10 cellular contexts compared by ENCODE assay signal in the genomic region with DNA sequence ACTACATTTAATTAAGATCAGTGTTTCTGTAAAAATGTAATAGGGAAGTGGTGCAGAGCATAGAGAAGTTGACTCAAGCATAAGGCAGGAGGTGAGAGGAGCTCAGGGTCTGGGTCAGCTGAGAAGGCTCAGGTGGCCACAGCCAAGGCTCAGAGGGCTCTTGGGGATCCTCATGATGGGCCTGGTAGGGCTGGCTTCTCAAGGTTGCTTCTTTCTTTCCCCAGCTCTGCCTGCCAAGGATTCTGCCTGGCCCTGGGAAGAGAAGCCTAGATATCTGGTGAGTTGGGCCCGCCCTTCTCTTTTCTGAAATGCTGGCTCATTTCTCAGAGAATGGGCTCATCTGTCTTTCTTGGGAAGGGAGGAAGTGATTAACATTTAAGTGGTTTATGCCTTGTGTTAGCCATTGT. TPM values are rescaled to one million over a fixed set of nuclear protein-coding genes. Genes with fewer than 3 reads are reported as not detected.
DNase-seq lines count a peak whose midpoint lies in the region; ATAC-seq lines count a peak whose summit lies in the region.
"Had no signal": no experiment of that assay in that cellular context is flagged by ENCODE, and none has a peak within 500 bp of the region (broad histone marks: within the 10 kb centered on the region; RNA-seq: fewer than 3 reads in every experiment).

No MANE protein-coding gene starts in this region.

- ATAC-seq in activated CD4-positive, alpha-beta T cell treated with anti-CD3 and anti-CD28 coated beads for 36 hours, result peak; percentile 83
- ATAC-seq in stimulated activated memory B cell treated with anti-CD40 and anti-IgM and Interleukin-4, amounts not matched to agents 10 μg/mL and 1 μg/mL and 100 μg/mL, for 72 hours, result peak; percentile 57
- ATAC-seq in GM19351 (IDR thresholded peaks at IDR 0.05; ENCODE audit: unreplicated experiment), result no peak

- H3K27ac ChIP-seq in SK-N-MC, result peak overlapping the region; percentile 69

- no peak overlapping the region for H3K9ac ChIP-seq in SK-N-MC (ENCODE audit: insufficient read length)

- peak overlapping the region; percentile 88 for H3K27ac Mint-ChIP-seq in activated CD4-positive, alpha-beta T cell treated with anti-CD3 and anti-CD28 coated beads for 36 hours
- H3K27ac Mint-ChIP-seq in stimulated activated memory B cell treated with anti-CD40 and anti-IgM and Interleukin-4, amounts not matched to agents 10 μg/mL and 1 μg/mL and 100 μg/mL, for 72 hours, result peak overlapping the region; percentile 74

- no peak overlapping the region for H3K4me3 Mint-ChIP-seq in activated CD4-positive, alpha-beta T cell treated with anti-CD3 and anti-CD28 coated beads for 36 hours
- H3K4me3 Mint-ChIP-seq in stimulated activated memory B cell treated with anti-CD40 and anti-IgM and Interleukin-4, amounts not matched to agents 10 μg/mL and 1 μg/mL and 100 μg/mL, for 72 hours, result no peak overlapping the region

- peaks cover 48% of the 10 kb centered on the region for H3K36me3 Mint-ChIP-seq in activated CD4-positive, alpha-beta T cell treated with anti-CD3 and anti-CD28 coated beads for 36 hours (ENCODE audit: low read depth)
- H3K36me3 Mint-ChIP-seq in stimulated activated memory B cell treated with anti-CD40 and anti-IgM and Interleukin-4, amounts not matched to agents 10 μg/mL and 1 μg/mL and 100 μg/mL, for 72 hours, result peaks cover 24% of the 10 kb centered on the region

- no peaks in the 10 kb centered on the region for H3K9me3 Mint-ChIP-seq in activated CD4-positive, alpha-beta T cell treated with anti-CD3 and anti-CD28 coated beads for 36 hours (ENCODE audit: low read depth)
- no peaks in the 10 kb centered on the region for H3K9me3 Mint-ChIP-seq in stimulated activated memory B cell treated with anti-CD40 and anti-IgM and Interleukin-4, amounts not matched to agents 10 μg/mL and 1 μg/mL and 100 μg/mL, for 72 hours

- CTCF ChIA-PET in activated CD4-positive, alpha-beta T cell treated with anti-CD3 and anti-CD28 coated beads for 36 hours (lab: Charles Lee), result interaction anchor here (0.6 to 1.4 kb wide), 3 partner anchors 14 to 189 kb away, joined by 3 to 5 read pairs (median 4); no protein-coding TSS in a partner anchor

- H3K36me3 ChIP-seq in SK-N-MC (ENCODE audit: insufficient read depth, low read length), result peaks cover 4% of the 10 kb centered on the region; the same call in 1 of the 2 replicates

- POLR2A ChIA-PET in activated CD4-positive, alpha-beta T cell treated with anti-CD3 and anti-CD28 coated beads for 36 hours (lab: Charles Lee), result no interaction called here

- DNase-seq in activated CD4-positive, alpha-beta T cell treated with anti-CD3 and anti-CD28 coated beads for 36 hours, result peak; percentile 22
- no peak for DNase-seq in activated CD4-positive, alpha-beta T cell treated with anti-CD3 and anti-CD28 coated beads, Interleukin-2, amount 50 U/mL, for 4 hours
- no peak for DNase-seq in SK-N-MC (ENCODE audit: low read depth, low spot score)
- peak; percentile 22 for DNase-seq in fibroblast of peridontal ligament (ENCODE audit: extremely low read depth)
- no peak for DNase-seq in epidermal melanocyte (ENCODE audit: insufficient read length, low spot score)
- no peak for DNase-seq in cerebellar cortex (ENCODE audit: low spot score)
- DNase-seq: activated CD8-positive, alpha-beta memory T cell treated with anti-CD3 and anti-CD28 coated beads for 24 hours; NCI-H345 had no signal

- H3K4me1 Mint-ChIP-seq in activated CD4-positive, alpha-beta T cell treated with anti-CD3 and anti-CD28 coated beads for 36 hours, result peaks cover 35% of the 10 kb centered on the region
- H3K4me1 Mint-ChIP-seq in stimulated activated memory B cell treated with anti-CD40 and anti-IgM and Interleukin-4, amounts not matched to agents 10 μg/mL and 1 μg/mL and 100 μg/mL, for 72 hours, result peaks cover 20% of the 10 kb centered on the region

- H3K4me3 ChIP-seq in SK-N-MC, result no peak overlapping the region

- intact Hi-C loops in activated CD4-positive, alpha-beta T cell treated with anti-CD3 and anti-CD28 coated beads for 36 hours (cut with DNase I, micrococcal nuclease), result no loop called here

- H3K9me3 ChIP-seq in SK-N-MC (ENCODE audit: low read depth, low read length), result no peaks in the 10 kb centered on the region

- no peaks in the 10 kb centered on the region for H3K27me3 Mint-ChIP-seq in activated CD4-positive, alpha-beta T cell treated with anti-CD3 and anti-CD28 coated beads for 36 hours
- no peaks in the 10 kb centered on the region for H3K27me3 Mint-ChIP-seq in stimulated activated memory B cell treated with anti-CD40 and anti-IgM and Interleukin-4, amounts not matched to agents 10 μg/mL and 1 μg/mL and 100 μg/mL, for 72 hours

RNA-seq across cellular contexts. Expression of gene ZNF589, which starts 6.5 kb away (rescaled TPM):
- total RNA-seq in activated CD4-positive, alpha-beta T cell treated with anti-CD3 and anti-CD28 coated beads for 36 hours, result 10 to 100 TPM; 28.6 to 29.6 TPM

RNA-seq across cellular contexts. Expression of gene CAMP, which starts 24.1 kb away (rescaled TPM):
- total RNA-seq in activated CD4-positive, alpha-beta T cell treated with anti-CD3 and anti-CD28 coated beads for 36 hours, result not detected

RNA-seq across cellular contexts. Expression of gene NME6, which starts 53.8 kb away (rescaled TPM):
- total RNA-seq in activated CD4-positive, alpha-beta T cell treated with anti-CD3 and anti-CD28 coated beads for 36 hours, result 10 to 100 TPM; 26.1 to 28.9 TPM

RNA-seq across cellular contexts. Expression of gene CDC25A, which starts 59.2 kb away (rescaled TPM):
- 10 to 100 TPM; 32.5 to 33.9 TPM for total RNA-seq in activated CD4-positive, alpha-beta T cell treated with anti-CD3 and anti-CD28 coated beads for 36 hours

Comparison
In these comparisons a context has a peak if more than half of its experiments do, and no peak if none do; other contexts are left out.
1. DNase-seq: peak in activated CD4-positive, alpha-beta T cell treated with anti-CD3 and anti-CD28 coated beads for 36 hours (single experiment) and fibroblast of peridontal ligament (single experiment); none in activated CD4-positive, alpha-beta T cell treated with anti-CD3 and anti-CD28 coated beads, Interleukin-2, amount 50 U/mL, for 4 hours (0 of 2), SK-N-MC (single experiment), epidermal melanocyte (single experiment) and cerebellar cortex (single experiment).